Comparison of ENCODE assay signal across 9 cellular contexts in the genomic region with DNA sequence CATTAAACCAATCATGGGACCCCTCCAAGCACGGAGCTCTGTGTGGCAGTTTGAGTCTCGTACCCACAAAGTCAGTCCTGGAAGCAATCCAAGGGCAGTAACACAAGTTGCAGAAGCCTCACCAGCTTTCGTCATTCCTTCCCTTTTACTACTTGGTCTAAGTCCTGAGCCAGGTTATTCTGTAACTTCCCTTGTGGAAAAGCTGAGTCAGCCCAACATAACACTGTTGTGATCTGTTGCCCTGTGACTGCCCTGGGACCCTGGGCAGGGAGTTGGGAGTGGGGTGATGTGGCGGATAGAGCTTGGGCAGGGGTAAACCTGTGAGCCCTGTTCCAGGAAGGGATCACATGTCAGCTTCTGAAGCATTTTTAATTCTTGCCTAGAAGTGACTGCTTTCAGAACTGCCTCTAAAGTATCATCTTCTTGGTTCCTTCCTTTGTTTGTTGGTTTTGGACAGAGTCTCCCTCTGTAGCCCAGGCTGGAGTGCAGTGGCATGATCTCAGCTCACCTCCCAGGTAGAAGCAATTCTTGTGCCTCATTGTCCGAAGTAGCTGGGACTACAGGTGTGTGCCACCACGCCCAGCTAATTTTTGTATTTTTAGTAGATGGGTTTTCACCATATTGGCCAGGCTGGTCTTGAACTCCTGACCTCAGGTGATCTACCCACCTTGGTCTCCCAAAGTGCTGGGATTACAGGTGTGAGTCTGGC.
A peak's percentile ranks its signal among the peaks of the same experiment; 100 is the strongest.
DNase-seq lines count a peak whose midpoint lies in the region; ATAC-seq, FAIRE-seq and TF ChIP-seq lines count a peak whose summit lies in the region.
"Had no signal": no experiment of that assay in that cellular context is flagged by ENCODE, and none has a peak within 500 bp of the region (broad histone marks: within the 10 kb centered on the region; RNA-seq: fewer than 3 reads in every experiment).

No MANE protein-coding gene starts in this region.

- H3K27ac ChIP-seq in colonic mucosa: peak overlapping the region; percentile 78

- H3K4me3 ChIP-seq in colonic mucosa: no peak overlapping the region
- H3K4me3 ChIP-seq: HAP-1 had no signal

- H3K36me3 ChIP-seq in colonic mucosa: no peaks in the 10 kb centered on the region
- H3K36me3 ChIP-seq: HAP-1 had no signal

- no peak for FAIRE-seq in urothelium cell line (lab: Jason Lieb, UNC)

- H3K27me3 ChIP-seq in colonic mucosa: no peaks in the 10 kb centered on the region

- peak; percentile 94 for DNase-seq in MV-4-11 (lab: John Stamatoyannopoulos, UW)
- peak; percentile 88 for DNase-seq in colonic mucosa
- peak; percentile 68 for DNase-seq in left lobe of liver (ENCODE audit: low spot score)
- peak; percentile 70 for DNase-seq in urothelium cell line (ENCODE audit: low spot score)
- no peak for DNase-seq in NCI-H524 (lab: John Stamatoyannopoulos, UW)
- DNase-seq in activated naive CD4-positive, alpha-beta T cell treated with Interleukin-2 at 50 U/mL for 16 hours: no peak
- DNase-seq: SW 1271 had no signal

- peak overlapping the region in 1 of 2 donors; percentile 36 for H3K9ac ChIP-seq in colonic mucosa (ENCODE audit: low read depth in 2 of 2, low read length in 2 of 2)

- intact Hi-C loops in colonic mucosa (cut with DNase I): loop anchor here (10.0 kb wide), 1 partner anchor 153 kb away; no protein-coding TSS in a partner anchor

- no peaks in the 10 kb centered on the region for H3K9me3 ChIP-seq in colonic mucosa
- H3K9me3 ChIP-seq: HAP-1 had no signal

- no peaks in the 10 kb centered on the region for H3K4me1 ChIP-seq in colonic mucosa
- H3K4me1 ChIP-seq: HAP-1 had no signal

- ATAC-seq in left lobe of liver (peak; percentile 86), HG03196 (IDR thresholded peaks at IDR 0.05; ENCODE audit: unreplicated experiment) (no peak)

- no peak for TF ChIP-seq CTCF in colonic mucosa (IDR thresholded peaks at IDR 0.05)

Comparison
In these comparisons a context has a peak if more than half of its experiments do, and no peak if none do; other contexts are left out.
1. DNase-seq: peak in MV-4-11 (single experiment), colonic mucosa (single experiment), left lobe of liver (single experiment) and urothelium cell line (single experiment); none in NCI-H524 (0 of 2) and activated naive CD4-positive, alpha-beta T cell treated with Interleukin-2 at 50 U/mL for 16 hours (single experiment).